ENCODE assay signal across 8 cellular contexts in genomic region chr1:244461254-244462071, GRCh38.
DNase-seq lines count a peak whose midpoint lies in the region; ATAC-seq lines count a peak whose summit lies in the region.

CATSPERE (plus strand) TSS chr1:244461273; CDS start chr1:244461430, 157 bp downstream.

- peak within 1 kb of the TSS; percentile 79 for H3K27ac ChIP-seq in layer of hippocampus (ENCODE audit: low read depth, low read length)

- ATAC-seq in HG02798 (IDR thresholded peaks at IDR 0.05; ENCODE audit: poor library complexity, unreplicated experiment) = peak; percentile 99

- DNase-seq in NCI-H187 (lab: John Stamatoyannopoulos, UW) = peak; percentile 19 to 40
- DNase-seq in NCI-H187 treated with DMSO at 0.1 percent for 48 hours (lab: John Stamatoyannopoulos, UW) = no peak
- peak; percentile 89 for DNase-seq in NCI-H2107 treated with DMSO at 0.1 percent for 48 hours (lab: John Stamatoyannopoulos, UW; ENCODE audit: unreplicated experiment)
- peak; percentile 78 for DNase-seq in activated CD4-positive, alpha-beta T cell treated with anti-CD3 and anti-CD28 coated beads for 48 hours
- DNase-seq in cortex of kidney (lab: John Stamatoyannopoulos, UW) = peak; percentile 30
- peak; percentile 29 to 41 for DNase-seq in stimulated activated CD4-positive, alpha-beta T cell treated with anti-CD3 and anti-CD28 coated beads, Interleukin-1b, Interleukin-23, amount 100 ng/mL, for 1 hour (ENCODE audit: low read depth in 2 of 2)

- H3K27me3 ChIP-seq in layer of hippocampus (ENCODE audit: control insufficient read depth, insufficient read depth, low read length) = no peaks in the 10 kb centered on the region
